In the genomic region with DNA sequence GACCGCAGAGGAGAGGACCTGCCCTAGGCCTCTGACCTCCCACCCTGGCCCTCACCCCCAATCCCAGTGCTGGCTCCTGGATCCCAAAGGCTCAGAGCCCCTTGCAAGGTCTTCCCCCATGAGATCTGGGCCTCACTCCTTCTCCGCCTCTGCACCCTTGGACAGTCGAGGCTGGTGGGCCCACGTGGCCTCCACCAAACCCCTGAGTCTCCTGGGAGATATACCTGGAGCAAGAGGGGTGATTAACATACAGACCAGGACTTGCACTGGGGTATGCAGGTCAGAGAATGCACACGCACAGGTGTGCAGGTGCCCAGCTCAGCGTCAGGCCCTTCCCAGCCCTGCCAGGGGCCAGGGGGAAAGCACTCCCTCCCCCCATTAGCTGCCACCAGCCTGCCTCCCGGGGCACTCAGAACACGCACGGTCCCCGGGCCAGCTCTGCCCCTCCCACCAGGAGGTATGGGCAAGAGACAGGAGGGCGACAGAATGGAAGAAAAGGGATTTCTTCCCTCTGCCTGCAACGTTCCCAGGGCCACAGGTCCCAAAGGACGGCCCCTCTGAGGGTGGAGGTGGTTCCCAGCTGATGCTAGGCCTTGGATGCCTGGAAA, we compare ENCODE assay signal across 1 cellular context.
TF ChIP-seq lines count a peak whose summit lies in the region.

No MANE protein-coding gene starts in this region.

TF ChIP-seq in HepG2, 621 proteins besides CTCF, POLR2A, EP300 and RAD21:
- TF ChIP-seq, protein P1, sequence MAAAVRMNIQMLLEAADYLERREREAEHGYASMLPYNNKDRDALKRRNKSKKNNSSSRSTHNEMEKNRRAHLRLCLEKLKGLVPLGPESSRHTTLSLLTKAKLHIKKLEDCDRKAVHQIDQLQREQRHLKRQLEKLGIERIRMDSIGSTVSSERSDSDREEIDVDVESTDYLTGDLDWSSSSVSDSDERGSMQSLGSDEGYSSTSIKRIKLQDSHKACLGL (CRISPR knock-in tag; IDR thresholded peaks at IDR 0.05): no peak
- TF ChIP-seq RFX1 (IDR thresholded peaks at IDR 0.05): no peak
- no peak for TF ChIP-seq NFYC (CRISPR knock-in tag; IDR thresholded peaks at IDR 0.05)
- TF ChIP-seq, protein P2, sequence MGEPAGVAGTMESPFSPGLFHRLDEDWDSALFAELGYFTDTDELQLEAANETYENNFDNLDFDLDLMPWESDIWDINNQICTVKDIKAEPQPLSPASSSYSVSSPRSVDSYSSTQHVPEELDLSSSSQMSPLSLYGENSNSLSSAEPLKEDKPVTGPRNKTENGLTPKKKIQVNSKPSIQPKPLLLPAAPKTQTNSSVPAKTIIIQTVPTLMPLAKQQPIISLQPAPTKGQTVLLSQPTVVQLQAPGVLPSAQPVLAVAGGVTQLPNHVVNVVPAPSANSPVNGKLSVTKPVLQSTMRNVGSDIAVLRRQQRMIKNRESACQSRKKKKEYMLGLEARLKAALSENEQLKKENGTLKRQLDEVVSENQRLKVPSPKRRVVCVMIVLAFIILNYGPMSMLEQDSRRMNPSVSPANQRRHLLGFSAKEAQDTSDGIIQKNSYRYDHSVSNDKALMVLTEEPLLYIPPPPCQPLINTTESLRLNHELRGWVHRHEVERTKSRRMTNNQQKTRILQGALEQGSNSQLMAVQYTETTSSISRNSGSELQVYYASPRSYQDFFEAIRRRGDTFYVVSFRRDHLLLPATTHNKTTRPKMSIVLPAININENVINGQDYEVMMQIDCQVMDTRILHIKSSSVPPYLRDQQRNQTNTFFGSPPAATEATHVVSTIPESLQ (CRISPR knock-in tag; conservative IDR thresholded peaks at IDR 0.05): no peak
- no peak for TF ChIP-seq ZNF329 (CRISPR knock-in tag; IDR thresholded peaks at IDR 0.05; ENCODE audit: low read depth)
- TF ChIP-seq, protein P3, sequence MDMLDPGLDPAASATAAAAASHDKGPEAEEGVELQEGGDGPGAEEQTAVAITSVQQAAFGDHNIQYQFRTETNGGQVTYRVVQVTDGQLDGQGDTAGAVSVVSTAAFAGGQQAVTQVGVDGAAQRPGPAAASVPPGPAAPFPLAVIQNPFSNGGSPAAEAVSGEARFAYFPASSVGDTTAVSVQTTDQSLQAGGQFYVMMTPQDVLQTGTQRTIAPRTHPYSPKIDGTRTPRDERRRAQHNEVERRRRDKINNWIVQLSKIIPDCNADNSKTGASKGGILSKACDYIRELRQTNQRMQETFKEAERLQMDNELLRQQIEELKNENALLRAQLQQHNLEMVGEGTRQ (IDR thresholded peaks at IDR 0.05; ENCODE audit: low read depth, low read length): no peak
- TF ChIP-seq, protein P3 (CRISPR knock-in tag; IDR thresholded peaks at IDR 0.05; ENCODE audit: borderline replicate concordance): no peak
- TF ChIP-seq ZNF251 (CRISPR knock-in tag; IDR thresholded peaks at IDR 0.05): no peak
- TF ChIP-seq HNRNPH1 (optimal IDR thresholded peaks at IDR 0.05; ENCODE audit: low read depth, low read length): no peak
- no peak for TF ChIP-seq ZNF34 (CRISPR knock-in tag; IDR thresholded peaks at IDR 0.05; ENCODE audit: borderline replicate concordance)
- TF ChIP-seq ZNF563 (CRISPR knock-in tag; IDR thresholded peaks at IDR 0.05): no peak
- TF ChIP-seq NFKBIZ (CRISPR knock-in tag; IDR thresholded peaks at IDR 0.05): no peak
- TF ChIP-seq, protein P4, sequence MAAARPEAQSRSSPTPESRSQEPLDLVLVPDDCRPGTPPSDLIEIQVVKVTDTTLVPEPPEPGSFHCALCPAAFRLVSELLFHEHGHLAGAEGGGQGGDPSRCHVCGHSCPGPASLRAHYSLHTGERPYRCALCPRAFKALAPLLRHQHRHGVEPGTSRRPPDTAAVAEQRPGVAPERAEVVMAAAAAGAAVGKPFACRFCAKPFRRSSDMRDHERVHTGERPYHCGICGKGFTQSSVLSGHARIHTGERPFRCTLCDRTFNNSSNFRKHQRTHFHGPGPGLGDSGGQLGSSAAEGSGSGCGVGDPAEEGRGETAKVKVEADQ (CRISPR knock-in tag; IDR thresholded peaks at IDR 0.05; ENCODE audit: borderline replicate concordance): no peak
- TF ChIP-seq, protein P5, sequence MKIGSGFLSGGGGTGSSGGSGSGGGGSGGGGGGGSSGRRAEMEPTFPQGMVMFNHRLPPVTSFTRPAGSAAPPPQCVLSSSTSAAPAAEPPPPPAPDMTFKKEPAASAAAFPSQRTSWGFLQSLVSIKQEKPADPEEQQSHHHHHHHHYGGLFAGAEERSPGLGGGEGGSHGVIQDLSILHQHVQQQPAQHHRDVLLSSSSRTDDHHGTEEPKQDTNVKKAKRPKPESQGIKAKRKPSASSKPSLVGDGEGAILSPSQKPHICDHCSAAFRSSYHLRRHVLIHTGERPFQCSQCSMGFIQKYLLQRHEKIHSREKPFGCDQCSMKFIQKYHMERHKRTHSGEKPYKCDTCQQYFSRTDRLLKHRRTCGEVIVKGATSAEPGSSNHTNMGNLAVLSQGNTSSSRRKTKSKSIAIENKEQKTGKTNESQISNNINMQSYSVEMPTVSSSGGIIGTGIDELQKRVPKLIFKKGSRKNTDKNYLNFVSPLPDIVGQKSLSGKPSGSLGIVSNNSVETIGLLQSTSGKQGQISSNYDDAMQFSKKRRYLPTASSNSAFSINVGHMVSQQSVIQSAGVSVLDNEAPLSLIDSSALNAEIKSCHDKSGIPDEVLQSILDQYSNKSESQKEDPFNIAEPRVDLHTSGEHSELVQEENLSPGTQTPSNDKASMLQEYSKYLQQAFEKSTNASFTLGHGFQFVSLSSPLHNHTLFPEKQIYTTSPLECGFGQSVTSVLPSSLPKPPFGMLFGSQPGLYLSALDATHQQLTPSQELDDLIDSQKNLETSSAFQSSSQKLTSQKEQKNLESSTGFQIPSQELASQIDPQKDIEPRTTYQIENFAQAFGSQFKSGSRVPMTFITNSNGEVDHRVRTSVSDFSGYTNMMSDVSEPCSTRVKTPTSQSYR (CRISPR knock-in tag; IDR thresholded peaks at IDR 0.05; ENCODE audit: borderline replicate concordance): no peak
- no peak for TF ChIP-seq DMAP1 (CRISPR knock-in tag; IDR thresholded peaks at IDR 0.05)
- TF ChIP-seq KMT2B (CRISPR knock-in tag; IDR thresholded peaks at IDR 0.05): no peak
- no peak for TF ChIP-seq ZFP62 (CRISPR knock-in tag; IDR thresholded peaks at IDR 0.05)
- TF ChIP-seq, protein P6, sequence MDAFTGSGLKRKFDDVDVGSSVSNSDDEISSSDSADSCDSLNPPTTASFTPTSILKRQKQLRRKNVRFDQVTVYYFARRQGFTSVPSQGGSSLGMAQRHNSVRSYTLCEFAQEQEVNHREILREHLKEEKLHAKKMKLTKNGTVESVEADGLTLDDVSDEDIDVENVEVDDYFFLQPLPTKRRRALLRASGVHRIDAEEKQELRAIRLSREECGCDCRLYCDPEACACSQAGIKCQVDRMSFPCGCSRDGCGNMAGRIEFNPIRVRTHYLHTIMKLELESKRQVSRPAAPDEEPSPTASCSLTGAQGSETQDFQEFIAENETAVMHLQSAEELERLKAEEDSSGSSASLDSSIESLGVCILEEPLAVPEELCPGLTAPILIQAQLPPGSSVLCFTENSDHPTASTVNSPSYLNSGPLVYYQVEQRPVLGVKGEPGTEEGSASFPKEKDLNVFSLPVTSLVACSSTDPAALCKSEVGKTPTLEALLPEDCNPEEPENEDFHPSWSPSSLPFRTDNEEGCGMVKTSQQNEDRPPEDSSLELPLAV (CRISPR knock-in tag; conservative IDR thresholded peaks at IDR 0.05; ENCODE audit: low read depth): no peak
- no peak for TF ChIP-seq GLI4 (CRISPR knock-in tag; IDR thresholded peaks at IDR 0.05; ENCODE audit: borderline replicate concordance)
- TF ChIP-seq ZNF230 (CRISPR knock-in tag; IDR thresholded peaks at IDR 0.05): no peak
- no peak for TF ChIP-seq NFIB (CRISPR knock-in tag; IDR thresholded peaks at IDR 0.05; ENCODE audit: borderline replicate concordance)
